Comparison of ENCODE assay signal across 9 cellular contexts in the genomic region with DNA sequence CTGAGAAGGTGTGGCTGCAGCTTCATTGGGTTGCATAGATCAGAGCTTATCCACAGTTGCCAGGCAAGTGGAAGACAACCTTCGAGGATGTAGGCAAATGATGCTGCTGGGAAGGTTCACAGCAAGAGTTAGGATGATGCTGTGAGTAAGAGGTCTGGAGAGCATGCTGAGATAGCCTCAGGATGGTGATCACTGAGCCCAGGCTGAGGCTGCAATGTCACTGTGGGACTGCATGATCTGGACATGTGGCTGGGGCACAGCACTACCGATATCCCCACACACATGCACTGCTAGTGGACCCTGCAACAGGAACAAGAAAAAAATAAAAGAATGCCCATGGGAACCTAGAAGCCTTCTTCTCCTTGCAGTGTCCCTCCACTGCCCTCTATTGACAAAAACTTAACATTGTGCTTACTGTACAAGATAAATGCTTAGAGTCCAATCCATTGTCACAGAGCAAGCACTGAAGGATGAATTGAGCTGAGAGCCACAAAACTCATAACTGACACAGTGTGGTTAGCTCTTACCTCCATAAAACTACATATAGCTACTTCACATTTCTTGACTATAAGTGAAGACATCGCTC.
DNase-seq lines count a peak whose midpoint lies in the region; ATAC-seq, FAIRE-seq and TF ChIP-seq lines count a peak whose summit lies in the region.
"Had no signal": no experiment of that assay in that cellular context is flagged by ENCODE, and none has a peak within 500 bp of the region (broad histone marks: within the 10 kb centered on the region; RNA-seq: fewer than 3 reads in every experiment).

No MANE protein-coding gene starts in this region.

- CTCF ChIA-PET in GM12878 (lab: Yijun Ruan, JAX) = interaction anchor here (0.6 to 9.0 kb wide), 23 partner anchors 8 to 961 kb away, joined by 3 to 148 read pairs (median 3); no protein-coding TSS in a partner anchor

- H3K36me3 ChIP-seq in GM12878 (ENCODE audit: control insufficient read depth in 2 of 2, insufficient read depth in 2 of 2, low read length in 1 of 2) (no peaks in the 10 kb centered on the region), kidney epithelial cell (ENCODE audit: control insufficient read depth, insufficient read depth, low read length) (no peaks in the 10 kb centered on the region), upper lobe of right lung (no peaks in the 10 kb centered on the region)

- intact Hi-C loops in GM12878 (cut with micrococcal nuclease; ENCODE audit: unreplicated experiment) (loop anchor here (1.0 to 10.0 kb wide), 2 partner anchors 255 to 949 kb away; no protein-coding TSS in a partner anchor), upper lobe of right lung (cut with DNase I) (no loop called here), lower leg skin (cut with DNase I; ENCODE audit: low total_unique reads) (loop anchor here (5.0 kb wide), 1 partner anchor 937 kb away; no protein-coding TSS in a partner anchor)

- no peaks in the 10 kb centered on the region for H3K27me3 ChIP-seq in GM12878 (replicated peaks in 1 of 2; ENCODE audit: control insufficient read depth in 2 of 2, insufficient read depth in 2 of 2, low read length in 1 of 2)
- no peaks in the 10 kb centered on the region for H3K27me3 ChIP-seq in kidney epithelial cell (ENCODE audit: control insufficient read depth, insufficient read depth, low read length)
- no peaks in the 10 kb centered on the region for H3K27me3 ChIP-seq in upper lobe of right lung

- H3K4me3 ChIP-seq in GM12878 (no peak overlapping the region), kidney epithelial cell (ENCODE audit: low read depth, low read length) (no peak overlapping the region), upper lobe of right lung (no peak overlapping the region), lower leg skin (ENCODE audit: low read depth, poor library complexity, severe bottlenecking) (no peak overlapping the region)

- RAD21 ChIA-PET in GM12878 (lab: Charles Lee; ENCODE audit: unreplicated experiment) = interaction anchor here (0.7 to 3.2 kb wide), 5 partner anchors 10 to 958 kb away, joined by 3 to 20 read pairs (median 3); no protein-coding TSS in a partner anchor

- H3K9ac ChIP-seq in GM12878 (ENCODE audit: control insufficient read depth, insufficient read depth, low read length) = no peak overlapping the region

- no TSS peak for BruUV-seq in GM12878 (replicated peaks; lab: Mats Ljungman, UMichigan)

- no peaks in the 10 kb centered on the region for H3K4me1 ChIP-seq in GM12878 (ENCODE audit: control insufficient read depth, insufficient read depth, low read length)
- H3K4me1 ChIP-seq in upper lobe of right lung = no peaks in the 10 kb centered on the region

- in situ Hi-C loops in GM12878 (cut with MboI) = loop anchor here (5.0 kb wide), 1 partner anchor 947 kb away; no protein-coding TSS in a partner anchor

- SMC1A ChIA-PET in GM12878 (lab: Charles Lee; ENCODE audit: uncharacterized antibody, unreplicated experiment) = interaction anchor here (0.6 to 4.8 kb wide), 9 partner anchors 9 to 964 kb away, joined by 3 to 57 read pairs (median 3); no protein-coding TSS in a partner anchor

- H3K9me3 ChIP-seq in GM12878 (replicated peaks; ENCODE audit: control insufficient read depth, insufficient read depth, low read length) = no peaks in the 10 kb centered on the region
- no peaks in the 10 kb centered on the region for H3K9me3 ChIP-seq in upper lobe of right lung

- WGBS in GM12878 (ENCODE audit: insufficient coverage, insufficient replicate concordance, low lambda C conversion rate, missing lambda C conversion rate) = 15% methylated on average over 3 of the region's 3 CpGs
- 35 to 37% methylated on average over 3 of the region's 3 CpGs for WGBS in lower leg skin, 2 donors

- ATAC-seq in GM19035 (IDR thresholded peaks at IDR 0.05; ENCODE audit: unreplicated experiment) (peak; percentile 65), HG03139 (IDR thresholded peaks at IDR 0.05; ENCODE audit: unreplicated experiment) (peak; percentile 87), GM12878 (peak; percentile 87), upper lobe of right lung (peak; percentile 77)

- TF ChIP-seq POLR2A in GM12878 (IDR thresholded peaks at IDR 0.05; ENCODE audit: low read depth, low read length) = no peak
- no peak for TF ChIP-seq POLR2A in lower leg skin (IDR thresholded peaks at IDR 0.05)

- H3K4me2 ChIP-seq in GM12878 (ENCODE audit: control insufficient read depth, insufficient read depth) = no peak overlapping the region

- peak; percentile 57 for FAIRE-seq in GM12878 (lab: Jason Lieb, UNC)

- POLR2A ChIA-PET in GM12878 (lab: Charles Lee) = no interaction called here

- peak; percentile 79 for TF ChIP-seq RAD21 in GM12878 (IDR thresholded peaks at IDR 0.05; ENCODE audit: insufficient read depth, low read depth, low read length)

- TF ChIP-seq EP300 in GM12878 (IDR thresholded peaks at IDR 0.05; ENCODE audit: borderline replicate concordance in 1 of 2, control insufficient read depth in 1 of 2, low read depth in 2 of 2, low read length in 2 of 2) = no peak

- H4K20me1 ChIP-seq in GM12878 (ENCODE audit: control insufficient read depth, insufficient read depth) = no peaks in the 10 kb centered on the region

- TF ChIP-seq CTCF in GM12878 (IDR thresholded peaks at IDR 0.05 in 2 of 3, conservative IDR thresholded peaks at IDR 0.05 in 1 of 3; ENCODE audit: control insufficient read depth in 2 of 3, extremely low read depth in 1 of 3, insufficient read depth in 1 of 3, low read depth in 3 of 3, low read length in 3 of 3) (peak; percentile 60 to 69 (median 66); a peak in 5 of 6 replicates), kidney epithelial cell (IDR thresholded peaks at IDR 0.05; ENCODE audit: insufficient read depth, low read length, poor library complexity, severe bottlenecking) (peak; percentile 63), upper lobe of right lung (IDR thresholded peaks at IDR 0.05) (peak; percentile 52), lower leg skin (IDR thresholded peaks at IDR 0.05) (no peak)

- DNase-seq in DMS153 (lab: John Stamatoyannopoulos, UW) (peak; percentile 45), NCI-H226 (peak; percentile 7), GM12878 (ENCODE audit: low read depth, low spot score) (no peak), kidney epithelial cell (ENCODE audit: low read depth) (peak; percentile 32), upper lobe of right lung (no peak), lower leg skin (ENCODE audit: low spot score in 2 of 2) (no peak)
- DNase-seq: activated T-cell treated with anti-CD3 and anti-CD28 coated beads, Interleukin-2, amount 50 U/mL, for 4 hours had no signal

- no peak overlapping the region for H2AFZ ChIP-seq in GM12878 (ENCODE audit: control insufficient read depth, low read depth, low read length)

- H3K27ac ChIP-seq in GM12878 (ENCODE audit: control insufficient read depth, insufficient read depth) (no peak overlapping the region), upper lobe of right lung (no peak overlapping the region)

- no peaks in the 10 kb centered on the region for H3K79me2 ChIP-seq in GM12878 (ENCODE audit: control insufficient read depth, insufficient read depth, low read length)

TF ChIP-seq in GM12878, 131 proteins besides CTCF, POLR2A, EP300 and RAD21:
- TF ChIP-seq ZNF384 (IDR thresholded peaks at IDR 0.05; ENCODE audit: borderline replicate concordance, low read depth, low read length) (peak; percentile 76; the same call in 1 of the 2 replicates), MEF2B (IDR thresholded peaks at IDR 0.05; ENCODE audit: partially characterized antibody, poor library complexity, severe bottlenecking) (peak; percentile 65), POLR2AphosphoS2 (IDR thresholded peaks at IDR 0.05; ENCODE audit: low read depth, low read length) (no peak), RBBP5 (conservative IDR thresholded peaks at IDR 0.05) (no peak), SMC3 (IDR thresholded peaks at IDR 0.05; ENCODE audit: borderline replicate concordance, low read length) (peak; percentile 47; the same call in 1 of the 2 replicates), YBX1 (IDR thresholded peaks at IDR 0.05) (no peak), SMARCA5 (IDR thresholded peaks at IDR 0.05) (no peak), ZNF217 (IDR thresholded peaks at IDR 0.05) (no peak), PAX8 (IDR thresholded peaks at IDR 0.05) (no peak)

Comparison
In these comparisons a context has a peak if more than half of its experiments do, and no peak if none do; other contexts are left out.
1. DNase-seq: peak in DMS153 (single experiment), NCI-H226 (single experiment) and kidney epithelial cell (single experiment); none in GM12878 (single experiment), upper lobe of right lung (single experiment) and lower leg skin (0 of 2).
2. CTCF ChIP-seq: peak in GM12878 (3 of 3), kidney epithelial cell (single experiment) and upper lobe of right lung (single experiment); none in lower leg skin (0 of 3).
3. Peak in every context shown above with its lines, with median percentiles within 50 percentile points of each other: ATAC-seq.